8 cellular contexts compared by ENCODE assay signal in genomic region chr7:141654551-141654950, GRCh38. TPM values are rescaled to one million over a fixed set of nuclear protein-coding genes. Genes with fewer than 3 reads are reported as not detected.
DNase-seq lines count a peak whose midpoint lies in the region; ATAC-seq and TF ChIP-seq lines count a peak whose summit lies in the region.

No MANE protein-coding gene starts in this region.

- peaks cover 7% of the 10 kb centered on the region for H3K4me1 Mint-ChIP-seq in activated CD4-positive, alpha-beta T cell treated with anti-CD3 and anti-CD28 coated beads, Interleukin-2, amount 10 ng/mL, durations not matched to agents 7 days and 5 days
- H3K4me1 Mint-ChIP-seq in stimulated activated naive B cell treated with anti-CD40 and anti-IgM and Interleukin-4, amounts not matched to agents 10 μg/mL and 1 μg/mL and 100 μg/mL, for 72 hours: peaks cover 9 to 12% of the 10 kb centered on the region in 2 donors

- H3K36me3 Mint-ChIP-seq in activated CD4-positive, alpha-beta T cell treated with anti-CD3 and anti-CD28 coated beads, Interleukin-2, amount 10 ng/mL, durations not matched to agents 7 days and 5 days (ENCODE audit: low read depth): peaks cover 14% of the 10 kb centered on the region
- peaks cover 10 to 39% of the 10 kb centered on the region in 2 donors for H3K36me3 Mint-ChIP-seq in stimulated activated naive B cell treated with anti-CD40 and anti-IgM and Interleukin-4, amounts not matched to agents 10 μg/mL and 1 μg/mL and 100 μg/mL, for 72 hours

- TF ChIP-seq CTCF in C4-2B (conservative IDR thresholded peaks at IDR 0.05): peak; percentile 91

- DNase-seq in NCI-H510A (lab: John Stamatoyannopoulos, UW): peak; percentile 64
- peak; percentile 79 for DNase-seq in activated CD4-positive, alpha-beta T cell treated with anti-CD3 and anti-CD28 coated beads, Interleukin-2, amount 10 ng/mL, durations not matched to agents 7 days and 5 days
- peak; percentile 63 for DNase-seq in ecto neural progenitor cell (ENCODE audit: low spot score)
- DNase-seq in medulla oblongata (ENCODE audit: extremely low spot score): peak; percentile 96
- peak; percentile 42 for DNase-seq in stimulated activated naive B cell treated with anti-CD40 and anti-IgM and Interleukin-4, amounts not matched to agents 10 μg/mL and 1 μg/mL and 100 μg/mL, for 72 hours

- POLR2A ChIA-PET in activated CD4-positive, alpha-beta T cell treated with anti-CD3 and anti-CD28 coated beads, Interleukin-2, amount 10 ng/mL, durations not matched to agents 7 days and 5 days (lab: Charles Lee): no interaction called here

- H3K9me3 Mint-ChIP-seq in activated CD4-positive, alpha-beta T cell treated with anti-CD3 and anti-CD28 coated beads, Interleukin-2, amount 10 ng/mL, durations not matched to agents 7 days and 5 days: no peaks in the 10 kb centered on the region
- H3K9me3 Mint-ChIP-seq in stimulated activated naive B cell treated with anti-CD40 and anti-IgM and Interleukin-4, amounts not matched to agents 10 μg/mL and 1 μg/mL and 100 μg/mL, for 72 hours: no peaks in the 10 kb centered on the region

- H3K27ac ChIP-seq in C4-2B: no peak overlapping the region

- peak; percentile 57 for ATAC-seq in GM19328 (IDR thresholded peaks at IDR 0.05; ENCODE audit: unreplicated experiment)
- peak; percentile 71 for ATAC-seq in HG03378 (IDR thresholded peaks at IDR 0.05; ENCODE audit: unreplicated experiment)
- ATAC-seq in stimulated activated naive B cell treated with anti-CD40 and anti-IgM and Interleukin-4, amounts not matched to agents 10 μg/mL and 1 μg/mL and 100 μg/mL, for 72 hours (replicated peaks): peak; percentile 90 to 94

- H3K27me3 Mint-ChIP-seq in activated CD4-positive, alpha-beta T cell treated with anti-CD3 and anti-CD28 coated beads, Interleukin-2, amount 10 ng/mL, durations not matched to agents 7 days and 5 days: no peaks in the 10 kb centered on the region
- H3K27me3 Mint-ChIP-seq in stimulated activated naive B cell treated with anti-CD40 and anti-IgM and Interleukin-4, amounts not matched to agents 10 μg/mL and 1 μg/mL and 100 μg/mL, for 72 hours: no peaks in the 10 kb centered on the region

- CTCF ChIA-PET in activated CD4-positive, alpha-beta T cell treated with anti-CD3 and anti-CD28 coated beads, Interleukin-2, amount 10 ng/mL, durations not matched to agents 7 days and 5 days (lab: Charles Lee): interaction anchor here (0.7 to 1.9 kb wide), 11 partner anchors 8 to 130 kb away, joined by 3 to 9 read pairs (median 4); partner anchors contain the start of genes SSBP1 and WEE2

- no peak overlapping the region for H3K4me3 Mint-ChIP-seq in activated CD4-positive, alpha-beta T cell treated with anti-CD3 and anti-CD28 coated beads, Interleukin-2, amount 10 ng/mL, durations not matched to agents 7 days and 5 days
- H3K4me3 Mint-ChIP-seq in stimulated activated naive B cell treated with anti-CD40 and anti-IgM and Interleukin-4, amounts not matched to agents 10 μg/mL and 1 μg/mL and 100 μg/mL, for 72 hours: no peak overlapping the region

- H3K27ac Mint-ChIP-seq in activated CD4-positive, alpha-beta T cell treated with anti-CD3 and anti-CD28 coated beads, Interleukin-2, amount 10 ng/mL, durations not matched to agents 7 days and 5 days: peak overlapping the region; percentile 74
- H3K27ac Mint-ChIP-seq in stimulated activated naive B cell treated with anti-CD40 and anti-IgM and Interleukin-4, amounts not matched to agents 10 μg/mL and 1 μg/mL and 100 μg/mL, for 72 hours: peak overlapping the region; percentile 10

RNA-seq across cellular contexts. Expression of gene DENND11, which starts 47.4 kb away (rescaled TPM):
- 10 to 100 TPM; 24.0 to 28.9 TPM for total RNA-seq in activated CD4-positive, alpha-beta T cell treated with anti-CD3 and anti-CD28 coated beads, Interleukin-2, amount 10 ng/mL, durations not matched to agents 7 days and 5 days

RNA-seq across cellular contexts. Expression of gene WEE2, which starts 53.6 kb away (rescaled TPM):
- not detected for total RNA-seq in activated CD4-positive, alpha-beta T cell treated with anti-CD3 and anti-CD28 coated beads, Interleukin-2, amount 10 ng/mL, durations not matched to agents 7 days and 5 days

Comparison
In these comparisons a context has a peak if more than half of its experiments do, and no peak if none do; other contexts are left out.
1. DNase-seq: peak in every context shown above with its lines; median percentile 96 in medulla oblongata; 79 in activated CD4-positive, alpha-beta T cell treated with anti-CD3 and anti-CD28 coated beads, Interleukin-2, amount 10 ng/mL, durations not matched to agents 7 days and 5 days; 64 in NCI-H510A; 63 in ecto neural progenitor cell; 42 in stimulated activated naive B cell treated with anti-CD40 and anti-IgM and Interleukin-4, amounts not matched to agents 10 μg/mL and 1 μg/mL and 100 μg/mL, for 72 hours.